Comparison of ENCODE assay signal across 1 cellular context in the genomic region with DNA sequence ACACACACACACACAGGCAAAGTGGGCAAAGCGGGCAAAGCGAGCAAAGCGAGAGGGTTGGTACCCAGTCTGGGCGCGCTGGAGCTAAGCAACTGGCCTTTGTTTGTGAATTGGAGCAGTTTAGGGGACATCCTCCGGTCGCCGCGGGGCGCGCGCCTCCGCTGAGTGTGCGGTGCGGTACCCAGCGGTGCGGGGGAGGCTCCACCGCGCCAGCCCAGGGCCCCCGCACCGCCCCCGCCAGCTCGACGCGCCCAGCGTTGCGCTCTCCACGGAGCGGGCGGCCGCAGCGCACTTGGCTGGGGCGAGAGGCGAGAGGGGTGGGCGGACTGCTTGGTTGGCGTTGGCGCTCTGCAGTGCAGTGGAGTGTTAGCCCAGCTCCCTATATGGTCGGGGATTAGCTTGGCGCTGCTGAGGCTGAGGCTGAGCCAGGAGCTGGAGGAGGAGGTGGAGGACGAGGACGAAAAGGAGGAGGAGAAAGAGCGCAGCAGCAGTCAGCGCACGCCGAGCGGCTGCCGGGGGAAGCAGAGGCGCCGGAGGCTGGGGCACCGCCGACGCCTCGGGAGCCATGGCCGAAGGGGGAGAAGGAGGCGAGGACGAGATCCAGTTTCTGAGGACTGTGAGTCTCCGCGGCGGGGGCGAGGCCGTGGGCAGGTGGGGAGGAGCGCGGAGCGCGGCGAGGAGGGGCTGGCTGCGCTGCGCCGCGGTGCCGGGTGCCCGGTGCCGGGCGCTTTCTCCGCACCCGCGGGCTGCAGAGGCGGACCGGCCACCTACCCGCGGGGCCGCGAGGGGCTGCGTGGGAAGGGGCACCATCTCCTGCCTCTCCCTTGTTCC.
A peak's percentile ranks its signal among the peaks of the same experiment; 100 is the strongest.
TF ChIP-seq lines count a peak whose summit lies in the region.

RYR3 (plus strand) TSS at position 487 of the 831 bp plus-strand sequence; CDS start at position 566, 79 bp downstream.

TF ChIP-seq in GM12878, 131 proteins besides CTCF, POLR2A, EP300 and RAD21:
- peak; percentile 51 for TF ChIP-seq HDAC6 (IDR thresholded peaks at IDR 0.05; ENCODE audit: unreplicated experiment)
- no peak for TF ChIP-seq IRF3 (IDR thresholded peaks at IDR 0.05)
- no peak for TF ChIP-seq ELK1 (IDR thresholded peaks at IDR 0.05; ENCODE audit: low read depth, low read length)
